Comparison of ENCODE assay signal across 29 cellular contexts in genomic region chr12:65856521-65856920, GRCh38. TPM values are rescaled to one million over a fixed set of nuclear protein-coding genes. Genes with fewer than 3 reads are reported as not detected.
DNase-seq lines count a peak whose midpoint lies in the region; ATAC-seq and TF ChIP-seq lines count a peak whose summit lies in the region.
"Had no signal": no experiment of that assay in that cellular context is flagged by ENCODE, and none has a peak within 500 bp of the region (broad histone marks: within the 10 kb centered on the region; RNA-seq: fewer than 3 reads in every experiment).

No MANE protein-coding gene starts in this region.

- peaks cover 100% of the 10 kb centered on the region for H3K36me3 ChIP-seq in RWPE2 (ENCODE audit: low read depth)
- H3K36me3 ChIP-seq: heart right ventricle, Peyer's patch had no signal

- H3K4me3 ChIP-seq in RWPE2 (ENCODE audit: severe bottlenecking): no peak overlapping the region
- H3K4me3 ChIP-seq in fibroblast of mammary gland (ENCODE audit: control insufficient read depth, low read depth, low read length): no peak overlapping the region
- H3K4me3 ChIP-seq: A549, heart right ventricle, Peyer's patch, SJCRH30 had no signal

- peak overlapping the region; percentile 30 for H3K27ac ChIP-seq in RWPE2 (ENCODE audit: poor library complexity, severe bottlenecking)
- H3K27ac ChIP-seq: A549, heart right ventricle, Peyer's patch, SJCRH30 had no signal

- no peaks in the 10 kb centered on the region for H3K27me3 ChIP-seq in RWPE2 (ENCODE audit: insufficient read depth, poor library complexity, severe bottlenecking)
- H3K27me3 ChIP-seq: heart right ventricle, Peyer's patch, SJCRH30 had no signal

- H3K4me1 ChIP-seq in RWPE2 (ENCODE audit: insufficient read depth, poor library complexity, severe bottlenecking): peaks cover 9% of the 10 kb centered on the region
- H3K4me1 ChIP-seq: A549, Peyer's patch, SJCRH30 had no signal

- ATAC-seq in left ventricle myocardium superior (peak; percentile 23), RWPE2 (ENCODE audit: low read depth) (no peak)
- ATAC-seq: A549; activated T-cell treated with anti-CD3 and anti-CD28 coated beads, Interleukin-2, amount 50 U/mL, for 72 hours; CD8-positive, alpha-beta T cell; esophagus mucosa; naive thymus-derived CD8-positive, alpha-beta T cell had no signal

- no peak for DNase-seq in left ventricle myocardium superior
- DNase-seq in cardiac septum (ENCODE audit: low spot score): no peak
- no peak for DNase-seq in RWPE2 (ENCODE audit: low spot score)
- peak; percentile 45 for DNase-seq in fibroblast of mammary gland (ENCODE audit: low read depth)
- DNase-seq in T-helper 2 cell: no peak
- DNase-seq in DMS53 treated with DMSO at 0.1 percent for 48 hours (lab: John Stamatoyannopoulos, UW; ENCODE audit: unreplicated experiment): no peak
- DNase-seq in posterior vena cava (ENCODE audit: low spot score): no peak
- DNase-seq in occipital lobe (lab: John Stamatoyannopoulos, UW): no peak
- DNase-seq: activated CD4-positive, alpha-beta memory T cell treated with anti-CD3 and anti-CD28 coated beads for 36 hours; activated CD4-positive, CD25-positive, alpha-beta regulatory T cell treated with anti-CD3 and anti-CD28 coated beads, Interleukin-2, amount 50 U/mL, for 72 hours; activated T-cell treated with anti-CD3 and anti-CD28 coated beads, Interleukin-2, amount 50 U/mL, for 72 hours; CD8-positive, alpha-beta T cell; central memory CD4-positive, alpha-beta T cell; foreskin melanocyte; heart right ventricle; Kasumi-1; kidney; naive thymus-derived CD8-positive, alpha-beta T cell; NCI-H1436 treated with DMSO at 0.1 percent for 48 hours; NCI-H2107; nucleus accumbens; Peyer's patch; SJCRH30; stimulated activated naive CD4-positive, alpha-beta T cell had no signal

- intact Hi-C loops in left ventricle myocardium superior (cut with micrococcal nuclease): no loop called here
- intact Hi-C loops in cardiac septum (cut with DNase I): no loop called here
- intact Hi-C loops in posterior vena cava (cut with DNase I): no loop called here

- no peaks in the 10 kb centered on the region for H3K9me3 ChIP-seq in RWPE2 (ENCODE audit: severe bottlenecking)
- H3K9me3 ChIP-seq: A549, heart right ventricle, Peyer's patch, SJCRH30 had no signal

- TF ChIP-seq CTCF in RWPE2 (IDR thresholded peaks at IDR 0.05; ENCODE audit: poor library complexity, severe bottlenecking) (no peak), fibroblast of mammary gland (conservative IDR thresholded peaks at IDR 0.05; ENCODE audit: control insufficient read depth, insufficient read depth, low read depth, low read length) (no peak)

RNA-seq across cellular contexts. Expression of gene HMGA2, which starts 32.2 kb away (rescaled TPM):
- total RNA-seq in left ventricle myocardium superior: not detected
- 0.24 TPM for total RNA-seq in cardiac septum
- total RNA-seq in posterior vena cava: 1 to 10 TPM in 1 of 2 donors, under 1 TPM in 1; 0.09 to 1.2 TPM
- total RNA-seq in occipital lobe: 0.62 TPM
- total RNA-seq: activated CD4-positive, alpha-beta memory T cell treated with anti-CD3 and anti-CD28 coated beads for 36 hours; activated T-cell treated with anti-CD3 and anti-CD28 coated beads, Interleukin-2, amount 50 U/mL, for 72 hours; B cell; CD8-positive, alpha-beta T cell; naive thymus-derived CD8-positive, alpha-beta T cell; T-helper 1 cell treated with Interleukin-12 subunit alpha and Interleukin-12 subunit beta and Interleukin-4 antibody, amounts not matched to agents 30 ng/mL and 1 ng/mL, for 36 hours; ureter had no signal
